Comparison of ENCODE assay signal across 31 cellular contexts in genomic region chr5:38267372-38267771, GRCh38. TPM values are rescaled to one million over a fixed set of nuclear protein-coding genes. Genes with fewer than 3 reads are reported as not detected.
"Had no signal": no experiment of that assay in that cellular context is flagged by ENCODE, and none has a peak within 500 bp of the region (broad histone marks: within the 10 kb centered on the region; RNA-seq: fewer than 3 reads in every experiment).

No MANE protein-coding gene starts in this region.

- H3K4me1 Mint-ChIP-seq: naive thymus-derived CD4-positive, alpha-beta T cell; nephron; stimulated activated naive B cell treated with anti-CD40 and anti-IgM and Interleukin-4, amounts not matched to agents 10 μg/mL and 1 μg/mL and 100 μg/mL, for 72 hours had no signal

- H3K4me3 Mint-ChIP-seq: dendritic cell treated with granulocyte-macrophage colony-stimulating factor and Interleukin-4, amounts not matched to agents 40 ng/mL and 50 ng/mL, for 4 days; endodermal cell; naive thymus-derived CD4-positive, alpha-beta T cell; nephron; neural progenitor cell; stimulated activated naive B cell treated with anti-CD40 and anti-IgM and Interleukin-4, amounts not matched to agents 10 μg/mL and 1 μg/mL and 100 μg/mL, for 72 hours; stimulated activated naive CD8-positive, alpha-beta T cell treated with anti-CD3 and anti-CD28 coated beads, Interleukin-15, Interleukin-2, amounts not matched to agents 100 ng/mL and 50 ng/mL, for 24 hours had no signal

- H3K4me1 ChIP-seq: colonic mucosa, gastrocnemius medialis, left lung, neural progenitor cell, prostate gland, right atrium auricular region, upper lobe of left lung had no signal

- H3K27me3 ChIP-seq: colonic mucosa, right atrium auricular region, tibial nerve had no signal

- H3K4me3 ChIP-seq: colonic mucosa, gastrocnemius medialis, heart left ventricle, left lung, neural progenitor cell, prostate gland, right atrium auricular region, smooth muscle cell, thoracic aorta, tibial nerve, upper lobe of left lung had no signal

- H3K9me3 Mint-ChIP-seq: dendritic cell treated with granulocyte-macrophage colony-stimulating factor and Interleukin-4, amounts not matched to agents 40 ng/mL and 50 ng/mL, for 4 days; nephron; stimulated activated naive B cell treated with anti-CD40 and anti-IgM and Interleukin-4, amounts not matched to agents 10 μg/mL and 1 μg/mL and 100 μg/mL, for 72 hours had no signal

- H3K4me2 ChIP-seq: neural progenitor cell, smooth muscle cell had no signal

- H3K27ac ChIP-seq: colonic mucosa, epithelial cell of prostate, gastrocnemius medialis, heart left ventricle, left lung, neural progenitor cell, prostate gland, right atrium auricular region, thoracic aorta, tibial nerve, upper lobe of left lung had no signal

- H3K36me3 ChIP-seq: colonic mucosa, gastrocnemius medialis, heart left ventricle, left lung, neural progenitor cell, prostate gland, right atrium auricular region, thoracic aorta, tibial nerve, upper lobe of left lung had no signal

- H3K36me3 Mint-ChIP-seq: neural progenitor cell; stimulated activated naive B cell treated with anti-CD40 and anti-IgM and Interleukin-4, amounts not matched to agents 10 μg/mL and 1 μg/mL and 100 μg/mL, for 72 hours had no signal

- FAIRE-seq: islet of Langerhans, urothelium cell line had no signal

- H2AFZ ChIP-seq: neural progenitor cell had no signal

- H3K9me3 ChIP-seq: colonic mucosa, gastrocnemius medialis, heart left ventricle, left lung, prostate gland, right atrium auricular region, thoracic aorta, tibial nerve, upper lobe of left lung had no signal

- ATAC-seq: esophagus mucosa; gastrocnemius medialis; heart left ventricle; left cardiac atrium; left lung; naive thymus-derived CD4-positive, alpha-beta T cell; sciatic nerve; stimulated activated naive B cell treated with anti-CD40 and anti-IgM and Interleukin-4, amounts not matched to agents 10 μg/mL and 1 μg/mL and 100 μg/mL, for 72 hours had no signal

- H3K27ac Mint-ChIP-seq: dendritic cell treated with granulocyte-macrophage colony-stimulating factor and Interleukin-4, amounts not matched to agents 40 ng/mL and 50 ng/mL, for 4 days; endodermal cell; naive thymus-derived CD4-positive, alpha-beta T cell; nephron; neural progenitor cell; stimulated activated naive B cell treated with anti-CD40 and anti-IgM and Interleukin-4, amounts not matched to agents 10 μg/mL and 1 μg/mL and 100 μg/mL, for 72 hours; stimulated activated naive CD8-positive, alpha-beta T cell treated with anti-CD3 and anti-CD28 coated beads, Interleukin-15, Interleukin-2, amounts not matched to agents 100 ng/mL and 50 ng/mL, for 24 hours had no signal

- H3K9ac ChIP-seq: neural progenitor cell had no signal

- DNase-seq: colonic mucosa; effector CD8-positive, alpha-beta T cell; endodermal cell; foreskin fibroblast; gastrocnemius medialis; heart left ventricle; hippocampal formation; left cardiac atrium; left lung; mesendoderm; midbrain; naive thymus-derived CD4-positive, alpha-beta T cell; stimulated activated CD4-positive, alpha-beta T cell treated with anti-CD3 and anti-CD28 coated beads, Interleukin-12 subunit alpha, Interleukin-12 subunit beta, amount 100 ng/mL, for 4 hours; stimulated activated CD4-positive, alpha-beta T cell treated with anti-CD3 and anti-CD28 coated beads, Interleukin-1b, Interleukin-23, amount 100 ng/mL, for 48 hours; stimulated activated CD4-positive, alpha-beta T cell treated with anti-CD3 and anti-CD28 coated beads, Interleukin-4, amount 100 ng/mL, for 24 hours; stimulated activated naive B cell treated with anti-CD40 and anti-IgM and Interleukin-4, amounts not matched to agents 10 μg/mL and 1 μg/mL and 100 μg/mL, for 72 hours; upper lobe of left lung had no signal

RNA-seq across cellular contexts. Expression of gene EGFLAM, which starts 9.0 kb away (rescaled TPM):
- total RNA-seq: naive thymus-derived CD4-positive, alpha-beta T cell had no signal
- polyA plus RNA-seq: naive thymus-derived CD4-positive, alpha-beta T cell had no signal
